In genomic region chr13:113448885-113449692, GRCh38 we compare ENCODE assay signal across 1 cellular context.
TF ChIP-seq lines count a peak whose summit lies in the region.

No MANE protein-coding gene starts in this region.

TF ChIP-seq in HepG2, 621 proteins besides CTCF, POLR2A, EP300 and RAD21 (continued from another document):
- TF ChIP-seq ZNF629 (CRISPR knock-in tag; conservative IDR thresholded peaks at IDR 0.05), result peak; percentile 35; the same call in 1 of the 2 replicates
- peak; percentile 35; the same call in 1 of the 2 replicates for TF ChIP-seq YEATS4 (CRISPR knock-in tag; IDR thresholded peaks at IDR 0.05; ENCODE audit: borderline replicate concordance)
- TF ChIP-seq TBX2 (CRISPR knock-in tag; IDR thresholded peaks at IDR 0.05; ENCODE audit: borderline replicate concordance), result peak; percentile 45; the same call in 1 of the 2 replicates
- peak; percentile 78; the same call in 1 of the 2 replicates for TF ChIP-seq ZHX2 (IDR thresholded peaks at IDR 0.05; ENCODE audit: low read depth)
- TF ChIP-seq ZHX2 (CRISPR knock-in tag; IDR thresholded peaks at IDR 0.05; ENCODE audit: borderline replicate concordance), result 0 out of 2 replicates have a peak, but pooled peaks have one; percentile 13
- no peak for TF ChIP-seq TBP (CRISPR knock-in tag; IDR thresholded peaks at IDR 0.05)
- TF ChIP-seq RFX5 (IDR thresholded peaks at IDR 0.05; ENCODE audit: low read depth, low read length), result no peak
- peak; percentile 78 for TF ChIP-seq SP4 (CRISPR knock-in tag; IDR thresholded peaks at IDR 0.05)
- peak; percentile 60; the same call in 1 of the 2 replicates for TF ChIP-seq IKZF5 (CRISPR knock-in tag; IDR thresholded peaks at IDR 0.05)
- no peak for TF ChIP-seq ZBTB3 (CRISPR knock-in tag; IDR thresholded peaks at IDR 0.05; ENCODE audit: borderline replicate concordance, low read depth)
- TF ChIP-seq ZNF10 (CRISPR knock-in tag; IDR thresholded peaks at IDR 0.05; ENCODE audit: borderline replicate concordance, low read depth), result no peak
- TF ChIP-seq ZNF564 (CRISPR knock-in tag; IDR thresholded peaks at IDR 0.05), result 0 out of 2 replicates have a peak, but pooled peaks have one; percentile 44
- 0 out of 2 replicates have a peak, but pooled peaks have one; percentile 66 for TF ChIP-seq ZNF510 (CRISPR knock-in tag; IDR thresholded peaks at IDR 0.05; ENCODE audit: low read depth)
- TF ChIP-seq JUN (CRISPR knock-in tag; IDR thresholded peaks at IDR 0.05), result peak; percentile 70; the same call in 1 of the 2 replicates
- TF ChIP-seq SALL2 (CRISPR knock-in tag; IDR thresholded peaks at IDR 0.05), result peak; percentile 68
- peak; percentile 43 for TF ChIP-seq HOXA3 (CRISPR knock-in tag; IDR thresholded peaks at IDR 0.05)
- TF ChIP-seq ZNF567 (CRISPR knock-in tag; IDR thresholded peaks at IDR 0.05; ENCODE audit: borderline replicate concordance), result 0 out of 2 replicates have a peak, but pooled peaks have one; percentile 58
- peak; percentile 77 for TF ChIP-seq ZNF781 (CRISPR knock-in tag; IDR thresholded peaks at IDR 0.05; ENCODE audit: borderline replicate concordance, not compliant biosample characterization)
